In the genomic region with DNA sequence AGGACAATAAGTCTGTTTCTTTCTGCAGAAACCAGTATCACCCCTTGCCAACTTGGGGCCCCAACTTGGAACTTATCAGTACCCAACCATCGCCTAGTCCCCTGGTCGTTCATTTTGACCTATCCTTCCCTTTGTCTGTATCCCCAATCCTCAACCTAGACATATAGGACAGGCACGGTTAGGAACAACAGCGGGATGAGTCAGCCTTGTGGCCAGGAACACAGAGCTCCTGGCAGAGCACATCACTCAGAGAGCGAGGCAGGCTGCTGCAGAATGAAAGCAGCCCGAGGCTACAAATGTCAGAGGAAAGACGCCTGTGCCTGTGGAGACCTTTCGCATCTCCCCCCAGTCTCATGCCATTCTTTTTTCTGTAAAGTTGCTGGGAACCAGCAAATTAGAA, we compare ENCODE assay signal across 11 cellular contexts. TPM values are rescaled to one million over a fixed set of nuclear protein-coding genes. Genes with fewer than 3 reads are reported as not detected.
A peak's percentile ranks its signal among the peaks of the same experiment; 100 is the strongest.
DNase-seq lines count a peak whose midpoint lies in the region; ATAC-seq, FAIRE-seq and TF ChIP-seq lines count a peak whose summit lies in the region.
"Had no signal": no experiment of that assay in that cellular context is flagged by ENCODE, and none has a peak within 500 bp of the region (broad histone marks: within the 10 kb centered on the region; RNA-seq: fewer than 3 reads in every experiment).

No MANE protein-coding gene starts in this region.

- TF ChIP-seq POLR2A in K562 (conservative IDR thresholded peaks at IDR 0.05) = no peak

- no peak overlapping the region for H3K27ac ChIP-seq in K562 (ENCODE audit: extremely low read depth, low read depth, low read length)
- H3K27ac ChIP-seq in hepatocyte = peak overlapping the region; percentile 52

- TF ChIP-seq CTCF in K562 (IDR thresholded peaks at IDR 0.05 in 2 of 3, conservative IDR thresholded peaks at IDR 0.05 in 1 of 3; ENCODE audit: insufficient read depth in 2 of 3, low read depth in 1 of 3, low read length in 3 of 3) = no peak
- TF ChIP-seq CTCF in hepatocyte (IDR thresholded peaks at IDR 0.05; ENCODE audit: poor library complexity) = no peak

- H3K27ac Mint-ChIP-seq in activated CD4-positive, alpha-beta memory T cell treated with anti-CD3 and anti-CD28 coated beads, Interleukin-2, amount 10 ng/mL, durations not matched to agents 7 days and 5 days = no peak overlapping the region
- H3K27ac Mint-ChIP-seq: naive B cell had no signal

- H3K4me2 ChIP-seq in K562 (ENCODE audit: insufficient read depth, low read length) = no peak overlapping the region
- peak overlapping the region; percentile 18 for H3K4me2 ChIP-seq in hepatocyte

- H3K9ac ChIP-seq in K562 (ENCODE audit: insufficient read depth in 1 of 2, low read depth in 2 of 2, low read length in 2 of 2) = no peak overlapping the region

- H3K79me2 ChIP-seq in K562 (ENCODE audit: control insufficient read depth, insufficient read depth, low read length) (no peaks in the 10 kb centered on the region), hepatocyte (no peaks in the 10 kb centered on the region)

- WGBS in K562 (ENCODE audit: insufficient coverage, low coverage, missing lambda C conversion rate) = 6% methylated on average over 8 of the region's 8 CpGs
- 33% methylated on average over 8 of the region's 8 CpGs for WGBS in hepatocyte (ENCODE audit: low lambda C conversion rate, missing lambda C conversion rate)

- H3K9me3 Mint-ChIP-seq in activated CD4-positive, alpha-beta memory T cell treated with anti-CD3 and anti-CD28 coated beads, Interleukin-2, amount 10 ng/mL, durations not matched to agents 7 days and 5 days = no peaks in the 10 kb centered on the region
- H3K9me3 Mint-ChIP-seq: naive B cell had no signal

- peaks cover 51 to 62% of the 10 kb centered on the region in 2 experiments for H3K27me3 ChIP-seq in K562 (ENCODE audit: control insufficient read depth in 2 of 2, insufficient read depth in 2 of 2, low read length in 2 of 2)
- H3K27me3 ChIP-seq in hepatocyte = no peaks in the 10 kb centered on the region

- no peak overlapping the region for H3K4me3 Mint-ChIP-seq in activated CD4-positive, alpha-beta memory T cell treated with anti-CD3 and anti-CD28 coated beads, Interleukin-2, amount 10 ng/mL, durations not matched to agents 7 days and 5 days
- H3K4me3 Mint-ChIP-seq: naive B cell had no signal

- no TSS peak for BruUV-seq in K562 (replicated peaks; lab: Mats Ljungman, UMichigan)

- no peak for TF ChIP-seq EP300 in K562 (IDR thresholded peaks at IDR 0.05; ENCODE audit: low read length)

- no peaks in the 10 kb centered on the region for H3K9me1 ChIP-seq in K562 (ENCODE audit: control insufficient read depth, insufficient read depth, low read length)

- POLR2A ChIA-PET in K562 (lab: Yijun Ruan, JAX) = interaction anchor here (0.6 kb wide), 1 partner anchor 17 kb away, joined by 3 read pairs; no protein-coding TSS in a partner anchor
- POLR2A ChIA-PET in activated CD4-positive, alpha-beta memory T cell treated with anti-CD3 and anti-CD28 coated beads, Interleukin-2, amount 10 ng/mL, durations not matched to agents 7 days and 5 days (lab: Charles Lee) = no interaction called here

- peak; percentile 84 for DNase-seq in HPDE6-E6E7 (ENCODE audit: extremely low spot score)
- peak in 1 of 4 experiments; percentile 25 for DNase-seq in K562 (ENCODE audit: extremely low read depth in 1 of 4, low spot score in 3 of 4)
- peak; percentile 74 for DNase-seq in hepatocyte (ENCODE audit: low spot score)
- DNase-seq in superior temporal gyrus (ENCODE audit: extremely low spot score) = peak; percentile 80
- DNase-seq in stimulated activated CD4-positive, alpha-beta T cell treated with anti-CD3 and anti-CD28 coated beads, Interleukin-4, amount 100 ng/mL, for 4 hours = no peak
- DNase-seq in activated CD4-positive, alpha-beta memory T cell treated with anti-CD3 and anti-CD28 coated beads, Interleukin-2, amount 10 ng/mL, durations not matched to agents 7 days and 5 days = no peak
- DNase-seq in left colon = no peak
- DNase-seq: activated naive CD4-positive, alpha-beta T cell treated with anti-CD3 and anti-CD28 coated beads, Interleukin-2, amount 50 U/mL, for 16 hours; naive B cell; stimulated activated naive CD4-positive, alpha-beta T cell treated with Interleukin-2 at 50 U/mL for 16 hours had no signal

- FAIRE-seq in K562 (lab: Jason Lieb, UNC) = no peak

- H3K9me2 ChIP-seq in hepatocyte (replicated peaks; ENCODE audit: insufficient read depth) = no peaks in the 10 kb centered on the region

- H3K4me1 Mint-ChIP-seq in activated CD4-positive, alpha-beta memory T cell treated with anti-CD3 and anti-CD28 coated beads, Interleukin-2, amount 10 ng/mL, durations not matched to agents 7 days and 5 days = peaks cover 12% of the 10 kb centered on the region

- H3K4me3 ChIP-seq in K562 = no peak overlapping the region
- H3K4me3 ChIP-seq in hepatocyte = no peak overlapping the region

- no peak for TF ChIP-seq RAD21 in K562 (CRISPR knock-in tag; conservative IDR thresholded peaks at IDR 0.05 in 1 of 2, IDR thresholded peaks at IDR 0.05 in 1 of 2)

- H4K20me1 ChIP-seq in K562 (replicated peaks; ENCODE audit: control insufficient read depth, insufficient read depth, low read length) = no peaks in the 10 kb centered on the region; the same call in 1 of the 2 replicates
- H4K20me1 ChIP-seq in hepatocyte (ENCODE audit: insufficient read depth, poor library complexity, severe bottlenecking) = no peaks in the 10 kb centered on the region

- H2AFZ ChIP-seq in K562 (ENCODE audit: low read depth, low read length) (no peak overlapping the region), hepatocyte (peak overlapping the region; percentile 3)

- in situ Hi-C loops in K562 (cut with MboI) = no loop called here

- CTCF ChIA-PET in K562 (lab: Yijun Ruan, JAX; ENCODE audit: low intra/inter-chr PET ratio) = no interaction called here
- CTCF ChIA-PET in activated CD4-positive, alpha-beta memory T cell treated with anti-CD3 and anti-CD28 coated beads, Interleukin-2, amount 10 ng/mL, durations not matched to agents 7 days and 5 days (lab: Charles Lee) = no interaction called here

- intact Hi-C loops in K562 (cut with micrococcal nuclease) (loop anchor here (5.0 kb wide), 1 partner anchor 48 kb away; no protein-coding TSS in a partner anchor), left colon (cut with DNase I, micrococcal nuclease) (no loop called here)

- H3K27me3 Mint-ChIP-seq in activated CD4-positive, alpha-beta memory T cell treated with anti-CD3 and anti-CD28 coated beads, Interleukin-2, amount 10 ng/mL, durations not matched to agents 7 days and 5 days = peaks cover 40% of the 10 kb centered on the region

- H3K9me3 ChIP-seq in K562 (replicated peaks; ENCODE audit: control insufficient read depth, insufficient read depth, low read depth, low read length) (no peaks in the 10 kb centered on the region; the same call in 1 of the 2 replicates), hepatocyte (ENCODE audit: low read depth) (no peaks in the 10 kb centered on the region)

- no peaks in the 10 kb centered on the region for H3K36me3 Mint-ChIP-seq in activated CD4-positive, alpha-beta memory T cell treated with anti-CD3 and anti-CD28 coated beads, Interleukin-2, amount 10 ng/mL, durations not matched to agents 7 days and 5 days (ENCODE audit: low read depth)
- H3K36me3 Mint-ChIP-seq: naive B cell had no signal

- H3K4me1 ChIP-seq in K562 (replicated peaks in 1 of 2; ENCODE audit: control insufficient read depth in 2 of 2, insufficient read depth in 2 of 2, low read length in 2 of 2) = no peaks in the 10 kb centered on the region; a peak in 1 of 5 replicates
- H3K4me1 ChIP-seq in hepatocyte (ENCODE audit: insufficient read depth) = peaks cover 36% of the 10 kb centered on the region

- ATAC-seq in K562 = peak; percentile 45; the same call in 2 of the 3 replicates
- ATAC-seq in GM18870 (IDR thresholded peaks at IDR 0.05; ENCODE audit: unreplicated experiment) = no peak
- ATAC-seq in left colon = no peak

- H3K36me3 ChIP-seq in K562 (ENCODE audit: control insufficient read depth, insufficient read depth, low read length) = no peaks in the 10 kb centered on the region
- H3K36me3 ChIP-seq in hepatocyte (replicated peaks; ENCODE audit: insufficient read depth, low read depth) = no peaks in the 10 kb centered on the region

TF ChIP-seq in K562, 482 proteins besides CTCF, POLR2A, EP300 and RAD21:
- no peak for TF ChIP-seq ETS2 (tag; IDR thresholded peaks at IDR 0.05; ENCODE audit: borderline replicate concordance, poor library complexity, severe bottlenecking)
- 0 out of 2 replicates have a peak, but pooled peaks have one; percentile 22 for TF ChIP-seq JUND (IDR thresholded peaks at IDR 0.05; ENCODE audit: borderline replicate concordance, low read depth, low read length)
- peak; percentile 28; the same call in 1 of the 3 replicates for TF ChIP-seq JUND (tag; IDR thresholded peaks at IDR 0.05; ENCODE audit: borderline replicate concordance, low read depth, low read length)
- TF ChIP-seq FOSL1 (tag; conservative IDR thresholded peaks at IDR 0.05) = peak; percentile 64; the same call in 1 of the 2 replicates
- TF ChIP-seq ZNF224 (CRISPR knock-in tag; IDR thresholded peaks at IDR 0.05) = no peak
- no peak for TF ChIP-seq GABPB2 (CRISPR knock-in tag; conservative IDR thresholded peaks at IDR 0.05)
TF ChIP-seq in K562: peak in this region for 2.

RNA-seq across cellular contexts. Expression of a gene that starts 14.6 kb away (rescaled TPM):
- not detected in 2 replicates for total RNA-seq in K562 (2011; cell fraction: chromatin; rRNA removed; ENCODE audit: low replicate concordance)
- total RNA-seq in K562 (2011; cell fraction: nucleolus; rRNA removed) = not detected in 2 replicates
- not detected in 2 replicates for total RNA-seq in K562 (2011; cell fraction: nucleoplasm; rRNA removed)
- total RNA-seq in K562 (2014; rRNA removed) (not detected in 2 replicates), K562 (2014; rRNA removed; fragmentation: Illumina TruSeq; extraction: Trizol) (not detected in 2 replicates), K562 (2015; rRNA removed; fragmentation: Illumina TruSeq; extraction: Trizol) (not detected in 2 replicates), K562 (2021) (0.38 and 0.40 TPM in 2 replicates), hepatocyte (66.6 and 71.3 TPM in 2 replicates), left colon (10 to 100 TPM in 1 of 2 donors, 1 to 10 TPM in 1; 8.1 to 19.5 TPM)
- polyA plus RNA-seq in K562 (2011; rRNA removed) (0.14 TPM in 1 of 2 replicates, not detected in the other), K562 (2014; fragmentation: Illumina TruSeq; extraction: Trizol) (not detected in 2 replicates), K562 (2014; fragmentation: Nextera tagmentation; extraction: Ambion mirVana) (not detected), K562 (2014; rRNA removed) (0.85 TPM in 1 of 2 replicates, not detected in the other), hepatocyte (64.3 and 66.0 TPM in 2 replicates)
- not detected in 2 replicates for polyA plus RNA-seq in K562 (2011; cell fraction: cytosol; rRNA removed)
- not detected in 2 replicates for polyA plus RNA-seq in K562 (2011; cell fraction: nucleus; rRNA removed)
- polyA plus RNA-seq in K562 (2012) = not detected in 2 replicates
- polyA minus RNA-seq in K562 (2011; rRNA and poly(A)+ RNA removed) = not detected in 2 replicates
- polyA minus RNA-seq in K562 (2011; cell fraction: cytosol; rRNA and poly(A)+ RNA removed) = not detected in 2 replicates
- not detected in 2 replicates for polyA minus RNA-seq in K562 (2011; cell fraction: nucleus; rRNA and poly(A)+ RNA removed)
- not detected for total RNA-seq in activated CD4-positive, alpha-beta memory T cell treated with anti-CD3 and anti-CD28 coated beads, Interleukin-2, amount 10 ng/mL, durations not matched to agents 7 days and 5 days

Comparison
In these comparisons a context has a peak if more than half of its experiments do, and no peak if none do; other contexts are left out.
1. DNase-seq: peak in HPDE6-E6E7 (single experiment), hepatocyte (single experiment) and superior temporal gyrus (single experiment); none in stimulated activated CD4-positive, alpha-beta T cell treated with anti-CD3 and anti-CD28 coated beads, Interleukin-4, amount 100 ng/mL, for 4 hours (0 of 2), activated CD4-positive, alpha-beta memory T cell treated with anti-CD3 and anti-CD28 coated beads, Interleukin-2, amount 10 ng/mL, durations not matched to agents 7 days and 5 days (single experiment) and left colon (0 of 2).
2. RNA of a gene that starts 14.6 kb away (total RNA-seq): 66.6 to 71.3 TPM in hepatocyte and 8.1 to 19.5 TPM in left colon; 0.38 to 0.40 TPM in K562 and not detected in activated CD4-positive, alpha-beta memory T cell treated with anti-CD3 and anti-CD28 coated beads, Interleukin-2, amount 10 ng/mL, durations not matched to agents 7 days and 5 days; every median in the first group is over 4 times any median in the second.